ENCODE assay signal across 29 cellular contexts in the genomic region with DNA sequence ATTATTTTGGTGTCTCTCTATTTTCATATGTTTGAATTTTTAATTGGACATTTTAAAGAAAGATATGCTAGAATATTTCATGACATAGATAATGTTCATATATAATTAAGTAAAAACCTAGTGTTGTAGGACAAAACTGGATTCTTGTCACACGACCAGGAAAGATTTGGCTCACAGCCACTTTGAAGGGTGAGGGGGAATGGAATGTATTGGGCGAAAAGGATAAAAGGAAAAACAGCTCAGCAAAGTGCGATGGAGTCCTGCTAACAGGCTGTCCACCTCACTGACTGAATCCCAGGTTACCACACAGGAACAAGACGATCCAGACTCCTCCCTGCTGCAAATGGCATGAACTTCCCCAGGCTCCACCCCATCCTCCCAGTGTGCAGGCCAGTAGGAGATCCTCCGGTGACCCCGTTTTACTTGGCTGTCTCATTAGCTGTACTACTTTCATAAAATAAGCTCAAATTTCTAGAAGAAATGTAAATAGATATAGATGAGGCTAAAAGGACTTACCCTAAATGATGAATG.
DNase-seq lines count a peak whose midpoint lies in the region; ATAC-seq and TF ChIP-seq lines count a peak whose summit lies in the region.
"Had no signal": no experiment of that assay in that cellular context is flagged by ENCODE, and none has a peak within 500 bp of the region (broad histone marks: within the 10 kb centered on the region; RNA-seq: fewer than 3 reads in every experiment).

No MANE protein-coding gene starts in this region.

- no peak for TF ChIP-seq CTCF in left lung (IDR thresholded peaks at IDR 0.05)
- TF ChIP-seq CTCF in testis (IDR thresholded peaks at IDR 0.05), result no peak

- intact Hi-C loops in left lung (cut with DNase I) (no loop called here), testis (cut with DNase I; ENCODE audit: low total_unique reads) (no loop called here)

- H3K4me3 ChIP-seq in left lung, result no peak overlapping the region
- no peak overlapping the region for H3K4me3 ChIP-seq in testis
- H3K4me3 ChIP-seq: left ventricle myocardium inferior, psoas muscle had no signal

- H3K27me3 ChIP-seq in left lung (no peaks in the 10 kb centered on the region), testis (no peaks in the 10 kb centered on the region)
- H3K27me3 ChIP-seq: neutrophil had no signal

- no peak for TF ChIP-seq POLR2A in testis (IDR thresholded peaks at IDR 0.05)

- no peak overlapping the region for H3K27ac Mint-ChIP-seq in activated naive CD4-positive, alpha-beta T cell treated with anti-CD3 and anti-CD28 coated beads, Interleukin-2, amount 50 U/mL, for 72 hours
- H3K27ac Mint-ChIP-seq: activated B cell treated with CpG ODN at 0.5 μM for 24 hours; activated CD8-positive, alpha-beta memory T cell treated with anti-CD3 and anti-CD28 coated beads, Interleukin-2, amount 10 ng/mL, durations not matched to agents 7 days and 5 days; B cell; brain; CD8-positive, alpha-beta T cell; stimulated activated memory B cell treated with anti-CD40 and anti-IgM and Interleukin-4, amounts not matched to agents 10 μg/mL and 1 μg/mL and 100 μg/mL, for 72 hours had no signal

- H3K36me3 ChIP-seq in left lung, result no peaks in the 10 kb centered on the region
- H3K36me3 ChIP-seq in testis (ENCODE audit: low read depth, missing control alignments), result no peaks in the 10 kb centered on the region
- H3K36me3 ChIP-seq: left ventricle myocardium inferior, neutrophil had no signal

- WGBS in testis, 2 donors, result 51 to 55% methylated on average over 6 of the region's 6 CpGs

- H3K36me3 Mint-ChIP-seq in activated naive CD4-positive, alpha-beta T cell treated with anti-CD3 and anti-CD28 coated beads, Interleukin-2, amount 50 U/mL, for 72 hours, result no peaks in the 10 kb centered on the region
- H3K36me3 Mint-ChIP-seq: activated CD8-positive, alpha-beta memory T cell treated with anti-CD3 and anti-CD28 coated beads, Interleukin-2, amount 10 ng/mL, durations not matched to agents 7 days and 5 days; brain; CD8-positive, alpha-beta T cell; stimulated activated memory B cell treated with anti-CD40 and anti-IgM and Interleukin-4, amounts not matched to agents 10 μg/mL and 1 μg/mL and 100 μg/mL, for 72 hours had no signal

- peak; percentile 47 for DNase-seq in HT-29 (ENCODE audit: low spot score)
- DNase-seq in cerebellar cortex (ENCODE audit: low spot score), result peak; percentile 41
- DNase-seq in left lung, result no peak
- peak; percentile 20 for DNase-seq in testis
- no peak for DNase-seq in HUDEP-2 (lab: John Stamatoyannopoulos, UW; ENCODE audit: unreplicated experiment in 76 of 76)
- no peak for DNase-seq in activated naive CD4-positive, alpha-beta T cell treated with anti-CD3 and anti-CD28 coated beads, Interleukin-2, amount 50 U/mL, for 72 hours (ENCODE audit: low spot score in 2 of 2)
- DNase-seq: ACHN; activated B cell treated with CpG ODN at 0.5 μM for 24 hours; activated CD4-positive, alpha-beta T cell treated with anti-CD3 and anti-CD28 coated beads, Interleukin-2, amount 50 U/mL, for 1 hour; activated CD8-positive, alpha-beta memory T cell treated with anti-CD3 and anti-CD28 coated beads, Interleukin-2, amount 10 ng/mL, durations not matched to agents 7 days and 5 days; activated gamma-delta T cell treated with Interleukin-2 at 50 U/mL for 16 hours; activated T-cell treated with anti-CD3 and anti-CD28 coated beads, Interleukin-2, amount 50 U/mL, for 4 hours; CD8-positive, alpha-beta T cell; DMS 273 treated with DMSO at 0.1 percent for 48 hours; effector CD8-positive, alpha-beta T cell; H7; left ventricle myocardium inferior; NCI-H1417 treated with DMSO at 0.1 percent for 48 hours; NCI-H2081 treated with DMSO at 0.1 percent for 48 hours; NCI-H2227 treated with DMSO at 0.1 percent for 48 hours; NCI-H526 treated with DMSO at 0.1 percent for 48 hours; NK-92 treated with Interleukin-12 subunit alpha and Interleukin-12 subunit beta, amount 100 ng/mL, for 24 hours; psoas muscle had no signal

- H3K4me1 ChIP-seq in left lung (no peaks in the 10 kb centered on the region), testis (no peaks in the 10 kb centered on the region)
- H3K4me1 ChIP-seq: psoas muscle had no signal

- H3K9me3 ChIP-seq in left lung (no peaks in the 10 kb centered on the region), testis (no peaks in the 10 kb centered on the region)
- H3K9me3 ChIP-seq: left ventricle myocardium inferior, neutrophil, psoas muscle had no signal

- H3K27ac ChIP-seq in left lung (no peak overlapping the region), testis (no peak overlapping the region)
- H3K27ac ChIP-seq: epithelial cell of prostate, left ventricle myocardium inferior, neutrophil, psoas muscle had no signal

- no peaks in the 10 kb centered on the region for H3K9me3 Mint-ChIP-seq in activated naive CD4-positive, alpha-beta T cell treated with anti-CD3 and anti-CD28 coated beads, Interleukin-2, amount 50 U/mL, for 72 hours
- H3K9me3 Mint-ChIP-seq: activated B cell treated with CpG ODN at 0.5 μM for 24 hours; activated T-cell treated with anti-CD3 and anti-CD28 coated beads, Interleukin-2, amount 50 U/mL, for 4 hours; CD8-positive, alpha-beta T cell; stimulated activated memory B cell treated with anti-CD40 and anti-IgM and Interleukin-4, amounts not matched to agents 10 μg/mL and 1 μg/mL and 100 μg/mL, for 72 hours had no signal

- ATAC-seq in left lung (peak; percentile 25), GM18519 (IDR thresholded peaks at IDR 0.05; ENCODE audit: low FRiP score, unreplicated experiment) (no peak)
- ATAC-seq in activated naive CD4-positive, alpha-beta T cell treated with anti-CD3 and anti-CD28 coated beads, Interleukin-2, amount 50 U/mL, for 72 hours, result no peak
- ATAC-seq: activated CD8-positive, alpha-beta memory T cell treated with anti-CD3 and anti-CD28 coated beads, Interleukin-2, amount 10 ng/mL, durations not matched to agents 7 days and 5 days; activated T-cell treated with anti-CD3 and anti-CD28 coated beads, Interleukin-2, amount 50 U/mL, for 4 hours; CD8-positive, alpha-beta T cell; stimulated activated memory B cell treated with anti-CD40 and anti-IgM and Interleukin-4, amounts not matched to agents 10 μg/mL and 1 μg/mL and 100 μg/mL, for 72 hours had no signal

Comparison
In these comparisons a context has a peak if more than half of its experiments do, and no peak if none do; other contexts are left out.
1. DNase-seq: peak in HT-29 (single experiment), cerebellar cortex (single experiment) and testis (single experiment); none in left lung (0 of 2), HUDEP-2 (0 of 76) and activated naive CD4-positive, alpha-beta T cell treated with anti-CD3 and anti-CD28 coated beads, Interleukin-2, amount 50 U/mL, for 72 hours (0 of 2).